Comparison of ENCODE assay signal across 12 cellular contexts in genomic region chr14:75044322-75044721, GRCh38. TPM values are rescaled to one million over a fixed set of nuclear protein-coding genes. Genes with fewer than 3 reads are reported as not detected.
DNase-seq lines count a peak whose midpoint lies in the region; ATAC-seq and TF ChIP-seq lines count a peak whose summit lies in the region.
"Had no signal": no experiment of that assay in that cellular context is flagged by ENCODE, and none has a peak within 500 bp of the region (broad histone marks: within the 10 kb centered on the region; RNA-seq: fewer than 3 reads in every experiment).

No MANE protein-coding gene starts in this region.

- no peaks in the 10 kb centered on the region for H3K9me3 Mint-ChIP-seq in CD14-positive monocyte
- H3K9me3 Mint-ChIP-seq: memory B cell had no signal

- H3F3A ChIP-seq in GM23248 (ENCODE audit: insufficient read depth): peaks cover 39% of the 10 kb centered on the region
- no peaks in the 10 kb centered on the region for H3F3A ChIP-seq in PC-3 (ENCODE audit: low read length, unreplicated experiment)

- H3K9ac ChIP-seq in GM23248: 0 out of 2 replicates have a peak overlapping the region, but pooled peaks have one; percentile 3
- no peak overlapping the region for H3K9ac ChIP-seq in PC-3 (ENCODE audit: low read length)

- H3K79me2 ChIP-seq in GM23248 (ENCODE audit: insufficient read depth) (peaks cover 28% of the 10 kb centered on the region; the same call in 1 of the 2 replicates), PC-3 (ENCODE audit: low read length) (peaks cover 41% of the 10 kb centered on the region)

- H3K4me3 ChIP-seq in GM23248: 0 out of 2 replicates have a peak overlapping the region, but pooled peaks have one; percentile 1
- no peak overlapping the region for H3K4me3 ChIP-seq in PC-3 (ENCODE audit: low read length)
- no peak overlapping the region for H3K4me3 ChIP-seq in epithelial cell of esophagus (ENCODE audit: low read length)
- H3K4me3 ChIP-seq in skeletal muscle cell (ENCODE audit: low read depth, low read length): no peak overlapping the region
- H3K4me3 ChIP-seq: colonic mucosa had no signal

- POLR2A ChIA-PET in PC-3 (lab: Charles Lee; ENCODE audit: unreplicated experiment): no interaction called here

- H3K9me2 ChIP-seq in GM23248 (ENCODE audit: insufficient read depth): no peaks in the 10 kb centered on the region
- no peaks in the 10 kb centered on the region for H3K9me2 ChIP-seq in PC-3 (replicated peaks; ENCODE audit: low read length)

- intact Hi-C loops in PC-3 (cut with micrococcal nuclease): loop anchor here (1.0 kb wide), 1 partner anchor 12 kb away; no protein-coding TSS in a partner anchor
- intact Hi-C loops in CD14-positive monocyte (cut with micrococcal nuclease): no loop called here

- no peaks in the 10 kb centered on the region for H4K20me1 ChIP-seq in GM23248 (ENCODE audit: insufficient read depth)
- H4K20me1 ChIP-seq in PC-3 (ENCODE audit: low read length): no peaks in the 10 kb centered on the region

- H3K4me2 ChIP-seq in GM23248 (ENCODE audit: unreplicated experiment) (peak overlapping the region; percentile 48), PC-3 (ENCODE audit: low read length) (peak overlapping the region; percentile 39)

- H3K36me3 ChIP-seq in GM23248 (ENCODE audit: low read depth): peaks cover 7% of the 10 kb centered on the region; the same call in 1 of the 2 replicates
- H3K36me3 ChIP-seq in PC-3 (ENCODE audit: low read depth, low read length): peaks cover 8% of the 10 kb centered on the region; the same call in 1 of the 2 replicates
- H3K36me3 ChIP-seq: colonic mucosa had no signal

- H3K27ac Mint-ChIP-seq in CD14-positive monocyte: no peak overlapping the region

- peak; percentile 74 for ATAC-seq in PC-3
- ATAC-seq in GM21515 (IDR thresholded peaks at IDR 0.05; ENCODE audit: unreplicated experiment): no peak

- peaks cover 28 to 40% of the 10 kb centered on the region in 2 donors for H3K36me3 Mint-ChIP-seq in CD14-positive monocyte

- H3K4me1 ChIP-seq in GM23248 (ENCODE audit: insufficient read depth): peaks cover 52% of the 10 kb centered on the region
- H3K4me1 ChIP-seq in PC-3 (ENCODE audit: insufficient read depth, low read length): peaks cover 35% of the 10 kb centered on the region

- no peaks in the 10 kb centered on the region for H3K27me3 Mint-ChIP-seq in CD14-positive monocyte (ENCODE audit: low read depth in 3 of 3)
- H3K27me3 Mint-ChIP-seq: memory B cell had no signal

- no peak for TF ChIP-seq CTCF in PC-3 (conservative IDR thresholded peaks at IDR 0.05; ENCODE audit: low read depth, low read length)
- TF ChIP-seq CTCF in epithelial cell of esophagus (IDR thresholded peaks at IDR 0.05; ENCODE audit: insufficient read depth, low read depth, low read length, missing control alignments): no peak
- no peak for TF ChIP-seq CTCF in CD14-positive monocyte (IDR thresholded peaks at IDR 0.05)

- BruUV-seq in PC-3 (replicated peaks; lab: Mats Ljungman, UMichigan): no TSS peak

- WGBS in GM23248 (ENCODE audit: low coverage in 1 of 2, low lambda C conversion rate in 2 of 2, missing lambda C conversion rate in 2 of 2), 2 experiments: 44 to 48% methylated on average over 2 of the region's 2 CpGs

- H2AFZ ChIP-seq in GM23248 (no peak overlapping the region), PC-3 (ENCODE audit: low read length) (no peak overlapping the region)

- in situ Hi-C loops in GM23248 (cut with MboI): no loop called here

- H3K9me3 ChIP-seq in GM23248 (ENCODE audit: low read depth) (no peaks in the 10 kb centered on the region), PC-3 (ENCODE audit: low read length) (no peaks in the 10 kb centered on the region)
- H3K9me3 ChIP-seq: colonic mucosa had no signal

- DNase-seq in GM23248: peak; percentile 75
- DNase-seq in PC-3: peak; percentile 74
- peak; percentile 61 for DNase-seq in epithelial cell of esophagus (ENCODE audit: low read depth)
- DNase-seq in skeletal muscle cell (ENCODE audit: low read depth): peak; percentile 60
- no peak for DNase-seq in CD14-positive monocyte (ENCODE audit: low spot score)
- no peak for DNase-seq in activated CD4-positive, alpha-beta T cell treated with anti-CD3 and anti-CD28 coated beads, Interleukin-2, amount 50 U/mL, for 1 hour
- DNase-seq: colonic mucosa, MM.1S, NCI-H526, posterior cingulate gyrus had no signal

- CTCF ChIA-PET in PC-3 (lab: Charles Lee): no interaction called here

- H3K4me1 Mint-ChIP-seq in CD14-positive monocyte: peaks cover 17% of the 10 kb centered on the region

- H3K4me3 Mint-ChIP-seq in CD14-positive monocyte: no peak overlapping the region
- H3K4me3 Mint-ChIP-seq: memory B cell had no signal

- H3K27me3 ChIP-seq in GM23248 (replicated peaks; ENCODE audit: insufficient read depth) (no peaks in the 10 kb centered on the region), PC-3 (ENCODE audit: low read length) (no peaks in the 10 kb centered on the region)
- H3K27me3 ChIP-seq: colonic mucosa had no signal

- H3K27ac ChIP-seq in GM23248 (peak overlapping the region; percentile 6; the same call in 1 of the 2 replicates), PC-3 (ENCODE audit: low read length) (no peak overlapping the region)
- H3K27ac ChIP-seq: colonic mucosa had no signal

RNA-seq across cellular contexts. Expression of gene MLH3, which starts 6.9 kb away (rescaled TPM):
- 12.3 and 19.9 TPM in 2 replicates for total RNA-seq in GM23248 (2014; rRNA removed; shearing (Covaris generic))
- polyA plus RNA-seq in GM23248 (2016; fragmentation: Nextera tagmentation; extraction: Ambion mirVana): 7.3 and 10.8 TPM in 2 replicates
- total RNA-seq in PC-3 (2014; rRNA removed): 7.9 and 13.2 TPM in 2 replicates
- polyA plus RNA-seq in CD14-positive monocyte: 1 to 10 TPM; 3.4 to 5.1 TPM

RNA-seq across cellular contexts. Expression of gene ACYP1, which starts 19.5 kb away (rescaled TPM):
- total RNA-seq in GM23248 (2014; rRNA removed; shearing (Covaris generic)): 5.7 and 7.3 TPM in 2 replicates
- 18.0 and 19.3 TPM in 2 replicates for polyA plus RNA-seq in GM23248 (2016; fragmentation: Nextera tagmentation; extraction: Ambion mirVana)
- total RNA-seq in PC-3 (2014; rRNA removed): 22.6 and 23.5 TPM in 2 replicates
- 1 to 10 TPM; 2.8 to 4.3 TPM for polyA plus RNA-seq in CD14-positive monocyte

RNA-seq across cellular contexts. Expression of gene ZC2HC1C, which starts 25.1 kb away (rescaled TPM):
- 2.8 and 5.3 TPM in 2 replicates for total RNA-seq in GM23248 (2014; rRNA removed; shearing (Covaris generic))
- polyA plus RNA-seq in GM23248 (2016; fragmentation: Nextera tagmentation; extraction: Ambion mirVana) (1.0 TPM in 2 replicates), CD14-positive monocyte (under 1 TPM in 1 of 2 donors, not detected in 1; 0.08 TPM)
- 3.4 and 9.5 TPM in 2 replicates for total RNA-seq in PC-3 (2014; rRNA removed)

RNA-seq across cellular contexts. Expression of gene EIF2B2, which starts 41.6 kb away (rescaled TPM):
- 18.6 and 40.6 TPM in 2 replicates for total RNA-seq in GM23248 (2014; rRNA removed; shearing (Covaris generic))
- polyA plus RNA-seq in GM23248 (2016; fragmentation: Nextera tagmentation; extraction: Ambion mirVana): 50.2 and 55.0 TPM in 2 replicates
- total RNA-seq in PC-3 (2014; rRNA removed): 96.8 and 113 TPM in 2 replicates
- 10 to 100 TPM; 20.8 to 26.3 TPM for polyA plus RNA-seq in CD14-positive monocyte

Comparison
In these comparisons a context has a peak if more than half of its experiments do, and no peak if none do; other contexts are left out.
1. DNase-seq: peak in GM23248 (single experiment), PC-3 (single experiment), epithelial cell of esophagus (single experiment) and skeletal muscle cell (single experiment); none in CD14-positive monocyte (single experiment) and activated CD4-positive, alpha-beta T cell treated with anti-CD3 and anti-CD28 coated beads, Interleukin-2, amount 50 U/mL, for 1 hour (single experiment).